In genomic region chr17:59238904-59239303, GRCh38 we compare ENCODE assay signal across 30 cellular contexts. TPM values are rescaled to one million over a fixed set of nuclear protein-coding genes. Genes with fewer than 3 reads are reported as not detected.
"Had no signal": no experiment of that assay in that cellular context is flagged by ENCODE, and none has a peak within 500 bp of the region (broad histone marks: within the 10 kb centered on the region; RNA-seq: fewer than 3 reads in every experiment).

No MANE protein-coding gene starts in this region.

- H3K4me3 ChIP-seq: ascending aorta, cardiac muscle cell, MG63, SJCRH30 had no signal

- FAIRE-seq: TTC549 had no signal

- H3K9me3 ChIP-seq: ascending aorta, MG63, SJCRH30, SK-N-SH had no signal

- H3K27ac ChIP-seq: ascending aorta, cardiac muscle cell, SJCRH30 had no signal

- H3K36me3 ChIP-seq: ascending aorta, cardiac muscle cell, MG63, SJCRH30 had no signal

- H3K4me1 ChIP-seq: ascending aorta, SJCRH30 had no signal

- DNase-seq: activated CD4-positive, alpha-beta T cell treated with anti-CD3 and anti-CD28 coated beads for 1 hour; activated CD4-positive, alpha-beta T cell treated with anti-CD3 and anti-CD28 coated beads for 48 hours; activated CD4-positive, CD25-positive, alpha-beta regulatory T cell; activated CD8-positive, alpha-beta T cell treated with anti-CD3 and anti-CD28 coated beads for 36 hours; activated gamma-delta T cell; activated naive CD4-positive, alpha-beta T cell treated with Interleukin-2 at 50 U/mL for 16 hours; activated naive CD8-positive, alpha-beta T cell treated with anti-CD3 and anti-CD28 coated beads, Interleukin-2, amount 10 ng/mL, durations not matched to agents 7 days and 5 days; activated T-cell treated with anti-CD3 and anti-CD28 coated beads, Interleukin-2, amount 50 U/mL, for 24 hours; amygdala; Kasumi-1; KG1; MG63; NCI-H1048; NCI-H1105 treated with DMSO at 0.1 percent for 48 hours; NCI-H1436; NCI-H1694; NCI-H1930; NCI-H2081 treated with DMSO at 0.1 percent for 48 hours; NCI-H2171 treated with DMSO at 0.1 percent for 48 hours; NCI-H2227 treated with DMSO at 0.1 percent for 48 hours; NCI-H446; NCI-H510A treated with DMSO at 0.1 percent for 48 hours; NCI-H526 treated with DMSO at 0.1 percent for 48 hours; NCI-H774; SHP77; SJCRH30; SK-N-SH had no signal

- H3K27me3 ChIP-seq: ascending aorta, cardiac muscle cell, SJCRH30 had no signal

RNA-seq across cellular contexts. Expression of gene GDPD1, which starts 18.6 kb away (rescaled TPM):
- total RNA-seq: ascending aorta had no signal
